In genomic region chr4:77818077-77818666, GRCh38 we compare ENCODE assay signal across 8 cellular contexts. TPM values are rescaled to one million over a fixed set of nuclear protein-coding genes. Genes with fewer than 3 reads are reported as not detected.
DNase-seq lines count a peak whose midpoint lies in the region; ATAC-seq and TF ChIP-seq lines count a peak whose summit lies in the region.

No MANE protein-coding gene starts in this region.

- POLR2A ChIA-PET in AG04450 (lab: Yijun Ruan, JAX), result interaction anchor here (0.6 to 2.2 kb wide), 4 partner anchors 12 to 726 kb away, joined by 3 to 17 read pairs (median 3); partner anchors contain the start of gene MRPL1
- POLR2A ChIA-PET in activated CD4-positive, alpha-beta memory T cell treated with anti-CD3 and anti-CD28 coated beads, Interleukin-2, amount 10 ng/mL, durations not matched to agents 7 days and 5 days (lab: Charles Lee), result interaction anchor here (0.7 to 7.2 kb wide), 14 partner anchors 10 to 120 kb away, joined by 3 to 611 read pairs (median 4); partner anchors contain the start of gene MRPL1

- DNase-seq in AG04450 (ENCODE audit: low read depth, low spot score) (no peak), HPDE6-E6E7 (ENCODE audit: extremely low spot score) (peak; percentile 79), NCI-H774 (lab: John Stamatoyannopoulos, UW) (peak; percentile 37), lung microvascular endothelial cell (ENCODE audit: low read depth in 2 of 2) (peak; percentile 78 to 92)
- peak; percentile 58 for DNase-seq in activated CD4-positive, alpha-beta memory T cell treated with anti-CD3 and anti-CD28 coated beads, Interleukin-2, amount 10 ng/mL, durations not matched to agents 7 days and 5 days
- DNase-seq in stimulated activated naive CD4-positive, alpha-beta T cell (lab: John Stamatoyannopoulos, UW), result peak in 5 of 6 experiments; percentile 4 to 66 (median 32)

- H3K36me3 Mint-ChIP-seq in activated CD4-positive, alpha-beta memory T cell treated with anti-CD3 and anti-CD28 coated beads, Interleukin-2, amount 10 ng/mL, durations not matched to agents 7 days and 5 days (ENCODE audit: low read depth), result peaks cover 35% of the 10 kb centered on the region

- H3K27ac Mint-ChIP-seq in activated CD4-positive, alpha-beta memory T cell treated with anti-CD3 and anti-CD28 coated beads, Interleukin-2, amount 10 ng/mL, durations not matched to agents 7 days and 5 days, result peak overlapping the region; percentile 97

- no peaks in the 10 kb centered on the region for H3K27me3 Mint-ChIP-seq in activated CD4-positive, alpha-beta memory T cell treated with anti-CD3 and anti-CD28 coated beads, Interleukin-2, amount 10 ng/mL, durations not matched to agents 7 days and 5 days

- H3K27me3 ChIP-seq in AG04450 (ENCODE audit: control insufficient read depth, insufficient read depth, low read length) (no peaks in the 10 kb centered on the region), endocrine pancreas (ENCODE audit: control insufficient read depth, insufficient read depth, low read length) (no peaks in the 10 kb centered on the region)

- peaks cover 58% of the 10 kb centered on the region for H3K4me1 Mint-ChIP-seq in activated CD4-positive, alpha-beta memory T cell treated with anti-CD3 and anti-CD28 coated beads, Interleukin-2, amount 10 ng/mL, durations not matched to agents 7 days and 5 days

- peak overlapping the region; percentile 98 for H3K4me3 Mint-ChIP-seq in activated CD4-positive, alpha-beta memory T cell treated with anti-CD3 and anti-CD28 coated beads, Interleukin-2, amount 10 ng/mL, durations not matched to agents 7 days and 5 days

- peak; percentile 15 for ATAC-seq in GM18867 (IDR thresholded peaks at IDR 0.05; ENCODE audit: unreplicated experiment)

- peak overlapping the region; percentile 93 for H3K4me3 ChIP-seq in AG04450 (ENCODE audit: low read depth, low read length)
- peak overlapping the region; percentile 79 for H3K4me3 ChIP-seq in endocrine pancreas (ENCODE audit: control insufficient read depth, insufficient read depth, low read length)

- TF ChIP-seq CTCF in AG04450 (IDR thresholded peaks at IDR 0.05; ENCODE audit: low read depth, low read length), result peak; percentile 67

- peak overlapping the region; percentile 80 for H3K27ac ChIP-seq in AG04450 (ENCODE audit: low read depth, low read length)

- H3K36me3 ChIP-seq in endocrine pancreas (ENCODE audit: control insufficient read depth, insufficient read depth, low read length), result no peaks in the 10 kb centered on the region

- peaks cover 21% of the 10 kb centered on the region for H3K4me1 ChIP-seq in endocrine pancreas (ENCODE audit: control insufficient read depth, insufficient read depth, low read length)

- H3K9me3 Mint-ChIP-seq in activated CD4-positive, alpha-beta memory T cell treated with anti-CD3 and anti-CD28 coated beads, Interleukin-2, amount 10 ng/mL, durations not matched to agents 7 days and 5 days, result no peaks in the 10 kb centered on the region

- CTCF ChIA-PET in AG04450 (lab: Charles Lee), result interaction anchor here (0.6 to 1.9 kb wide), 10 partner anchors 9 to 199 kb away, joined by 3 to 8 read pairs (median 5); partner anchors contain the start of gene MRPL1
- CTCF ChIA-PET in activated CD4-positive, alpha-beta memory T cell treated with anti-CD3 and anti-CD28 coated beads, Interleukin-2, amount 10 ng/mL, durations not matched to agents 7 days and 5 days (lab: Charles Lee), result interaction anchor here (0.7 to 6.2 kb wide), 9 partner anchors 9 to 217 kb away, joined by 3 to 118 read pairs (median 5); partner anchors contain the start of gene MRPL1

- no peaks in the 10 kb centered on the region; the same call in 1 of the 2 replicates for H3K9me3 ChIP-seq in AG04450 (ENCODE audit: control insufficient read depth, insufficient read depth, low read length)
- no peaks in the 10 kb centered on the region for H3K9me3 ChIP-seq in endocrine pancreas (ENCODE audit: control insufficient read depth, low read length)

- H3K9ac ChIP-seq in endocrine pancreas (ENCODE audit: control insufficient read depth, insufficient read depth, low read length), result peak overlapping the region; percentile 91

RNA-seq across cellular contexts. Expression of gene CNOT6L, which starts 1.0 kb away (rescaled TPM):
- polyA plus RNA-seq in AG04450 (2011; rRNA removed), result 10.7 and 11.2 TPM in 2 replicates
- 27.2 and 36.0 TPM in 2 replicates for polyA minus RNA-seq in AG04450 (2011; rRNA and poly(A)+ RNA removed)
- total RNA-seq in activated CD4-positive, alpha-beta memory T cell treated with anti-CD3 and anti-CD28 coated beads, Interleukin-2, amount 10 ng/mL, durations not matched to agents 7 days and 5 days, result 100 to 1,000 TPM; 119 to 122 TPM
- 29.2 and 31.2 TPM in 2 replicates for total RNA-seq in lung microvascular endothelial cell

RNA-seq across cellular contexts. Expression of gene MRPL1, which starts 44.5 kb away (rescaled TPM):
- 30.9 and 49.9 TPM in 2 replicates for polyA plus RNA-seq in AG04450 (2011; rRNA removed)
- polyA minus RNA-seq in AG04450 (2011; rRNA and poly(A)+ RNA removed), result 4.9 and 9.3 TPM in 2 replicates
- total RNA-seq in activated CD4-positive, alpha-beta memory T cell treated with anti-CD3 and anti-CD28 coated beads, Interleukin-2, amount 10 ng/mL, durations not matched to agents 7 days and 5 days, result 10 to 100 TPM; 19.7 to 25.4 TPM
- total RNA-seq in lung microvascular endothelial cell, result 18.3 and 20.9 TPM in 2 replicates
